ENCODE assay signal across 8 cellular contexts in the genomic region with DNA sequence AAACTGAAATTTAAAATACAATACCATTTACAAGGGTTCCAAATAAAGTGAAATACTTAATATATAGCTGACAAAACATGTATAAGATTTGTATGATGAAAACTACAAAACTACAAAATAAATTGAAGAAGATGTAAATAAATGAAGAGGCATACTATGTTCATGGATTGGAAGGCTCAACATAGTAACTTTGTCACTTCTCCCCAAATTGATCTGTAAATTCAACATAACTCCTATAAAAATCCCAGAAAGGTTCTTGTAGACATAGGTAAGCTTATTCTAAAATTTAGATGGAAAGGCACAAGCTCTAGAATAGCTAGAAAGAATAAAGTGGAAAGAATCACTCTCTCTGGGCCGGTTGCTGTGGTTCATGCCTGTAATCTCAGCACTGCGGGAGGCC.
"Had no signal": no experiment of that assay in that cellular context is flagged by ENCODE, and none has a peak within 500 bp of the region (broad histone marks: within the 10 kb centered on the region; RNA-seq: fewer than 3 reads in every experiment).

No MANE protein-coding gene starts in this region.

- H3K4me3 ChIP-seq: GM12878 had no signal

- ATAC-seq: GM12878 had no signal

- FAIRE-seq: G401.6, GM12878, GM12891, GM12892, GM18507, GM19239 had no signal

- DNase-seq: GDM1, GF-D8 had no signal
